ENCODE assay signal across 21 cellular contexts in genomic region chr5:57097526-57097925, GRCh38.
DNase-seq lines count a peak whose midpoint lies in the region; ATAC-seq, FAIRE-seq and TF ChIP-seq lines count a peak whose summit lies in the region.
"Had no signal": no experiment of that assay in that cellular context is flagged by ENCODE, and none has a peak within 500 bp of the region (broad histone marks: within the 10 kb centered on the region; RNA-seq: fewer than 3 reads in every experiment).

No MANE protein-coding gene starts in this region.

- H3K23ac ChIP-seq in trophoblast cell (ENCODE audit: low read length) = no peak overlapping the region

- CTCF ChIA-PET in K562 (lab: Yijun Ruan, JAX; ENCODE audit: low intra/inter-chr PET ratio) = no interaction called here

- H3K79me2 ChIP-seq in K562 (ENCODE audit: control insufficient read depth, insufficient read depth, low read length) (no peaks in the 10 kb centered on the region), trophoblast cell (ENCODE audit: control insufficient read depth, insufficient read depth, low read length, poor library complexity) (no peaks in the 10 kb centered on the region)

- no TSS peak for BruUV-seq in K562 (replicated peaks; lab: Mats Ljungman, UMichigan)

- H3K9me1 ChIP-seq in K562 (ENCODE audit: control insufficient read depth, insufficient read depth, low read length) = no peaks in the 10 kb centered on the region

- H2BK5ac ChIP-seq in trophoblast cell (ENCODE audit: low read depth, low read length, poor library complexity) = no peak overlapping the region

- no peak overlapping the region for H2AK5ac ChIP-seq in trophoblast cell (ENCODE audit: low read length)

- H3K27me3 ChIP-seq in K562 (ENCODE audit: control insufficient read depth in 2 of 2, insufficient read depth in 2 of 2, low read length in 2 of 2) (no peaks in the 10 kb centered on the region), trophoblast cell (ENCODE audit: insufficient read depth, low read length) (no peaks in the 10 kb centered on the region), upper lobe of left lung (no peaks in the 10 kb centered on the region), foreskin keratinocyte (no peaks in the 10 kb centered on the region)
- H3K27me3 ChIP-seq: SJSA1 had no signal

- no peak overlapping the region for H3K4me3 ChIP-seq in K562
- H3K4me3 ChIP-seq in trophoblast cell (ENCODE audit: low read depth, low read length) = no peak overlapping the region
- no peak overlapping the region for H3K4me3 ChIP-seq in upper lobe of left lung
- H3K4me3 ChIP-seq: SJSA1 had no signal

- DNase-seq in Kasumi-1 (lab: John Stamatoyannopoulos, UW) = peak; percentile 5 to 19
- DNase-seq in MV-4-11 (lab: John Stamatoyannopoulos, UW) = peak; percentile 59
- DNase-seq in K562 (ENCODE audit: extremely low read depth in 1 of 4, low spot score in 3 of 4) = no peak
- DNase-seq in trophoblast cell = peak; percentile 13 to 50
- DNase-seq in NCI-H1694 treated with DMSO at 0.1 percent for 48 hours (lab: John Stamatoyannopoulos, UW) = no peak
- DNase-seq in upper lobe of left lung = no peak
- DNase-seq in foreskin keratinocyte = no peak
- DNase-seq: ACHN; AML-193; KG1; NCI-H1092 treated with DMSO at 0.1 percent for 48 hours; NCI-H146; NCI-H2081 treated with DMSO at 0.1 percent for 48 hours; NCI-H748 treated with DMSO at 0.1 percent for 48 hours; NK-92 treated with Interleukin-12 subunit alpha and Interleukin-12 subunit beta, amount 100 ng/mL, for 24 hours; PC-3; SW 1271; T-helper 2 cell had no signal

- no peak for FAIRE-seq in K562 (lab: Jason Lieb, UNC)
- FAIRE-seq: G401.6 had no signal

- TF ChIP-seq RAD21 in K562 (CRISPR knock-in tag; conservative IDR thresholded peaks at IDR 0.05 in 1 of 2, IDR thresholded peaks at IDR 0.05 in 1 of 2) = no peak

- ATAC-seq in K562 (no peak), upper lobe of left lung (ENCODE audit: low FRiP score in 2 of 2) (no peak), foreskin keratinocyte (no peak)
- ATAC-seq: PC-3 had no signal

- H4K8ac ChIP-seq in trophoblast cell (ENCODE audit: low read depth, low read length) = no peak overlapping the region

- no peak for TF ChIP-seq POLR2A in K562 (conservative IDR thresholded peaks at IDR 0.05)
- no peak for TF ChIP-seq POLR2A in upper lobe of left lung (IDR thresholded peaks at IDR 0.05)

- H4K20me1 ChIP-seq in K562 (replicated peaks; ENCODE audit: control insufficient read depth, insufficient read depth, low read length) = no peaks in the 10 kb centered on the region

- H4K12ac ChIP-seq in trophoblast cell (ENCODE audit: low read depth, low read length) = no peak overlapping the region

- in situ Hi-C loops in K562 (cut with MboI) = no loop called here

- H3K4me1 ChIP-seq in K562 (replicated peaks in 1 of 2; ENCODE audit: control insufficient read depth in 2 of 2, insufficient read depth in 2 of 2, low read length in 2 of 2) (no peaks in the 10 kb centered on the region; a peak in 1 of 5 replicates), trophoblast cell (ENCODE audit: control insufficient read depth in 1 of 2, insufficient read depth in 2 of 2, low read length in 2 of 2) (peaks cover 0 to 2% of the 10 kb centered on the region in 2 experiments), upper lobe of left lung (no peaks in the 10 kb centered on the region), foreskin keratinocyte (peaks cover 8% of the 10 kb centered on the region)
- H3K4me1 ChIP-seq: SJSA1 had no signal

- H3K9ac ChIP-seq in K562 (ENCODE audit: insufficient read depth in 1 of 2, low read depth in 2 of 2, low read length in 2 of 2) = no peak overlapping the region
- H3K9ac ChIP-seq in trophoblast cell (ENCODE audit: low read length) = no peak overlapping the region

- H3K36me3 ChIP-seq in K562 (ENCODE audit: control insufficient read depth, insufficient read depth, low read length) (no peaks in the 10 kb centered on the region), trophoblast cell (ENCODE audit: control insufficient read depth in 1 of 2, insufficient read depth in 2 of 2, low read length in 2 of 2) (no peaks in the 10 kb centered on the region), upper lobe of left lung (no peaks in the 10 kb centered on the region)
- H3K36me3 ChIP-seq: SJSA1 had no signal

- POLR2A ChIA-PET in K562 (lab: Yijun Ruan, JAX) = no interaction called here

- WGBS in K562 (ENCODE audit: insufficient coverage, low coverage, missing lambda C conversion rate) = 8% methylated on average over 8 of the region's 8 CpGs
- no CpG with 5 or more reads among the region's 8 CpGs for WGBS in trophoblast cell (ENCODE audit: extremely low coverage, insufficient coverage, insufficient read length)
- 96% methylated on average over 8 of the region's 8 CpGs for WGBS in upper lobe of left lung, 2 donors

- H2BK120ac ChIP-seq in trophoblast cell (ENCODE audit: insufficient read depth, low read length, poor library complexity) = no peak overlapping the region

- H3K18ac ChIP-seq in trophoblast cell (ENCODE audit: low read length) = no peak overlapping the region

- no peaks in the 10 kb centered on the region for H3K9me3 ChIP-seq in K562 (replicated peaks; ENCODE audit: control insufficient read depth, insufficient read depth, low read depth, low read length)
- peaks cover 3% of the 10 kb centered on the region for H3K9me3 ChIP-seq in trophoblast cell (ENCODE audit: insufficient read depth, low read depth, low read length)
- H3K9me3 ChIP-seq in upper lobe of left lung = peaks cover 0 to 9% (median 5%) of the 10 kb centered on the region in 4 donors
- H3K9me3 ChIP-seq: SJSA1 had no signal

- no peak overlapping the region for H2BK12ac ChIP-seq in trophoblast cell (ENCODE audit: low read length)

- no peak overlapping the region for H3K4ac ChIP-seq in trophoblast cell (ENCODE audit: low read depth, low read length)

- H3K4me2 ChIP-seq in K562 (ENCODE audit: insufficient read depth, low read length) (no peak overlapping the region), trophoblast cell (ENCODE audit: low read length) (no peak overlapping the region)

- no peak overlapping the region for H4K91ac ChIP-seq in trophoblast cell (ENCODE audit: low read depth, low read length)

- no peaks in the 10 kb centered on the region for H3K79me1 ChIP-seq in trophoblast cell (ENCODE audit: low read length)

- intact Hi-C loops in K562 (cut with micrococcal nuclease) = no loop called here

- no peak overlapping the region for H3K14ac ChIP-seq in trophoblast cell (ENCODE audit: low read length)

- H3K27ac ChIP-seq in K562 (ENCODE audit: extremely low read depth, low read depth, low read length) (no peak overlapping the region), trophoblast cell (ENCODE audit: low read depth, low read length) (no peak overlapping the region), upper lobe of left lung (no peak overlapping the region), foreskin keratinocyte (no peak overlapping the region)
- H3K27ac ChIP-seq: RWPE1, SJSA1 had no signal

- TF ChIP-seq CTCF in K562 (IDR thresholded peaks at IDR 0.05 in 2 of 3, conservative IDR thresholded peaks at IDR 0.05 in 1 of 3; ENCODE audit: insufficient read depth in 2 of 3, low read depth in 1 of 3, low read length in 3 of 3) = no peak
- no peak for TF ChIP-seq CTCF in upper lobe of left lung (IDR thresholded peaks at IDR 0.05)
- no peak for TF ChIP-seq CTCF in foreskin keratinocyte (conservative IDR thresholded peaks at IDR 0.05)

- no peak overlapping the region for H2AFZ ChIP-seq in K562 (ENCODE audit: low read depth, low read length)
- H2AFZ ChIP-seq in trophoblast cell (ENCODE audit: insufficient read depth, low read length, poor library complexity) = no peak overlapping the region

- TF ChIP-seq EP300 in K562 (IDR thresholded peaks at IDR 0.05; ENCODE audit: low read length) = no peak
- no peak for TF ChIP-seq EP300 in upper lobe of left lung (IDR thresholded peaks at IDR 0.05)

TF ChIP-seq in K562, 482 proteins besides CTCF, POLR2A, EP300 and RAD21 (continues in another document):
- TF ChIP-seq HNRNPK (IDR thresholded peaks at IDR 0.05; ENCODE audit: low read depth, low read length, poor library complexity, severe bottlenecking) = no peak
- TF ChIP-seq MTA1 (IDR thresholded peaks at IDR 0.05; ENCODE audit: borderline replicate concordance) = no peak
- TF ChIP-seq ZEB2 (IDR thresholded peaks at IDR 0.05) = peak; percentile 71
- TF ChIP-seq, protein P1, sequence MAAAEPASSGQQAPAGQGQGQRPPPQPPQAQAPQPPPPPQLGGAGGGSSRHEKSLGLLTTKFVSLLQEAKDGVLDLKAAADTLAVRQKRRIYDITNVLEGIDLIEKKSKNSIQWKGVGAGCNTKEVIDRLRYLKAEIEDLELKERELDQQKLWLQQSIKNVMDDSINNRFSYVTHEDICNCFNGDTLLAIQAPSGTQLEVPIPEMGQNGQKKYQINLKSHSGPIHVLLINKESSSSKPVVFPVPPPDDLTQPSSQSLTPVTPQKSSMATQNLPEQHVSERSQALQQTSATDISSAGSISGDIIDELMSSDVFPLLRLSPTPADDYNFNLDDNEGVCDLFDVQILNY (CRISPR knock-in tag; IDR thresholded peaks at IDR 0.05) = no peak
- TF ChIP-seq, protein P2, sequence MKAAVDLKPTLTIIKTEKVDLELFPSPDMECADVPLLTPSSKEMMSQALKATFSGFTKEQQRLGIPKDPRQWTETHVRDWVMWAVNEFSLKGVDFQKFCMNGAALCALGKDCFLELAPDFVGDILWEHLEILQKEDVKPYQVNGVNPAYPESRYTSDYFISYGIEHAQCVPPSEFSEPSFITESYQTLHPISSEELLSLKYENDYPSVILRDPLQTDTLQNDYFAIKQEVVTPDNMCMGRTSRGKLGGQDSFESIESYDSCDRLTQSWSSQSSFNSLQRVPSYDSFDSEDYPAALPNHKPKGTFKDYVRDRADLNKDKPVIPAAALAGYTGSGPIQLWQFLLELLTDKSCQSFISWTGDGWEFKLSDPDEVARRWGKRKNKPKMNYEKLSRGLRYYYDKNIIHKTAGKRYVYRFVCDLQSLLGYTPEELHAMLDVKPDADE (conservative IDR thresholded peaks at IDR 0.05; ENCODE audit: control insufficient read depth, low read depth, low read length) = no peak
- no peak for TF ChIP-seq TEAD1 (CRISPR knock-in tag; IDR thresholded peaks at IDR 0.05)

Comparison
In these comparisons a context has a peak if more than half of its experiments do, and no peak if none do; other contexts are left out.
1. DNase-seq: peak in Kasumi-1 (2 of 2), MV-4-11 (single experiment) and trophoblast cell (2 of 2); none in K562 (0 of 4), NCI-H1694 treated with DMSO at 0.1 percent for 48 hours (single experiment), upper lobe of left lung (0 of 2) and foreskin keratinocyte (0 of 2).